ENCODE assay signal across 9 cellular contexts in the genomic region with DNA sequence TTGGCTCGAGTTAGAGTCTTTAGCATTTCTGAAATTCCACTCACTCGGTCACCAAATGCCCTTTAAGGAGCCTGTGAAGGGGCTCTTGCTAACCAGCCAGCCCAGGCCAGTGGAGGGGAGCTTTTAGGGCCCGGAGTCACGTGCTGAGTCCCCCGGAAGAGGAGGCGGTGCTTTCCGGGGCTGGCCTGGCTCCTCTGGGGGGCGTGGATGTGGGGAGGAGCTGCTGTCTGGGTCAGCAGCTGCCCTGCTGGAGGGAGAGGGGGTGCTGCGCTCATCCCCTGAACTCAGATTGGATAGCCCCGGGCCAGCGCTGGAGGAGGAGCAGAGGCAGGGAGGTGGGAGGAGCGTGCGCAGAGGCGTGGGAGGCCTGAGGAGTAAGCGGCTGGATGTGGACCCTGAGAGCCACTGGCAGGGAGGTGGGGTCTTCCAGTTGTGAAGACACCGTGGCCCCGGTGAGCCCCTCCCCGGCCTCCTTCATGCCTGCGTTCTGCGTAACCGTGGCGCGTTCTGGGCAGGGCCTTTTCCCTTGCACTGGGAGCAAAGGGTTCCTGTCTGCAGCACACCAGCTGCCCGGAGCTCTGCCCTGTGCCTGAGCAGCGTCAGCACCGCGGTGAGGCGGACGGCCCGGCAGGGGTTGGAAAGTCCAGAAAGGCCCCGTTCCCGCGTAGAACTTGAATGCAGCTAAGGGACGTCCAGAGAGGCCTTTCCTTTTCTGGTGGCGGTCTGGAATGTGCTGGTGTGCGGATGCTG. TPM values are rescaled to one million over a fixed set of nuclear protein-coding genes. Genes with fewer than 3 reads are reported as not detected.
DNase-seq lines count a peak whose midpoint lies in the region; ATAC-seq, FAIRE-seq and TF ChIP-seq lines count a peak whose summit lies in the region.
"Had no signal": no experiment of that assay in that cellular context is flagged by ENCODE, and none has a peak within 500 bp of the region (broad histone marks: within the 10 kb centered on the region; RNA-seq: fewer than 3 reads in every experiment).

No MANE protein-coding gene starts in this region.

- H3K9me3 ChIP-seq in CD8-positive, alpha-beta T cell (ENCODE audit: low read length), result no peaks in the 10 kb centered on the region
- no peaks in the 10 kb centered on the region for H3K9me3 ChIP-seq in WERI-Rb-1 (ENCODE audit: severe bottlenecking)
- H3K9me3 ChIP-seq in iPS-15b (ENCODE audit: control insufficient read depth, insufficient read depth, low read length), result no peaks in the 10 kb centered on the region

- peak overlapping the region; percentile 87 for H3K9ac ChIP-seq in iPS-15b (ENCODE audit: low read depth, low read length)

- H3K9me3 Mint-ChIP-seq in CD8-positive, alpha-beta T cell, result no peaks in the 10 kb centered on the region

- intact Hi-C loops in CD8-positive, alpha-beta T cell (cut with DNase I, micrococcal nuclease), result loop anchor here in 1 of 2 experiments (1.0 to 5.0 kb wide), 2 partner anchors 20 to 38 kb away; a partner anchor contains a TSS

- peaks cover 43% of the 10 kb centered on the region for H3K4me1 ChIP-seq in CD8-positive, alpha-beta T cell (ENCODE audit: insufficient read depth, low read length)
- peaks cover 4% of the 10 kb centered on the region for H3K4me1 ChIP-seq in iPS-15b (ENCODE audit: control insufficient read depth, insufficient read depth, low read length)

- H3K27ac Mint-ChIP-seq in CD8-positive, alpha-beta T cell, result peak overlapping the region; percentile 85

- FAIRE-seq in bronchial epithelial cell (lab: Jason Lieb, UNC), result no peak

- no peaks in the 10 kb centered on the region for H3K27me3 Mint-ChIP-seq in CD8-positive, alpha-beta T cell (ENCODE audit: low read depth)

- CTCF ChIA-PET in CD8-positive, alpha-beta T cell (lab: Charles Lee), result interaction anchor here (1.1 to 1.4 kb wide), 2 partner anchors 24 to 44 kb away, joined by 3 read pairs; no protein-coding TSS in a partner anchor

- peak in 6 of 7 experiments; percentile 39 to 70 (median 64) for DNase-seq in CD8-positive, alpha-beta T cell
- DNase-seq in WERI-Rb-1 (peak; percentile 94), bronchial epithelial cell (ENCODE audit: low read depth) (peak; percentile 72), retina (peak; percentile 90), NCI-H2081 (lab: John Stamatoyannopoulos, UW) (no peak)

- no peak for TF ChIP-seq CTCF in CD8-positive, alpha-beta T cell (IDR thresholded peaks at IDR 0.05)
- TF ChIP-seq CTCF in WERI-Rb-1 (IDR thresholded peaks at IDR 0.05; ENCODE audit: low read depth, low read length) (no peak), bronchial epithelial cell (IDR thresholded peaks at IDR 0.05; ENCODE audit: insufficient read depth, low read length, severe bottlenecking) (no peak)

- peaks cover 41% of the 10 kb centered on the region for H3K36me3 Mint-ChIP-seq in CD8-positive, alpha-beta T cell

- H3K4me1 Mint-ChIP-seq in CD8-positive, alpha-beta T cell (ENCODE audit: low read depth), result peaks cover 59% of the 10 kb centered on the region

- no peak overlapping the region for H3K27ac ChIP-seq in CD8-positive, alpha-beta T cell (ENCODE audit: low read depth, low read length)
- H3K27ac ChIP-seq in WERI-Rb-1, result peak overlapping the region; percentile 19

- H3K36me3 ChIP-seq in CD8-positive, alpha-beta T cell (ENCODE audit: insufficient read depth, low read length), result peaks cover 9% of the 10 kb centered on the region
- H3K36me3 ChIP-seq in WERI-Rb-1 (peaks cover 48% of the 10 kb centered on the region), bronchial epithelial cell (ENCODE audit: control insufficient read depth, insufficient read depth, low read length) (peaks cover 21% of the 10 kb centered on the region), iPS-15b (ENCODE audit: control insufficient read depth, insufficient read depth, low read length) (peaks cover 20% of the 10 kb centered on the region)

- POLR2A ChIA-PET in CD8-positive, alpha-beta T cell (lab: Charles Lee), result interaction anchor here (1.0 to 1.4 kb wide), 2 partner anchors 37 to 61 kb away, joined by 3 to 5 read pairs; a partner anchor contains a TSS

- peak overlapping the region; percentile 79 for H3K4me3 Mint-ChIP-seq in CD8-positive, alpha-beta T cell

- peak overlapping the region; percentile 49 for H3K4me3 ChIP-seq in CD8-positive, alpha-beta T cell (ENCODE audit: low read depth, low read length)
- H3K4me3 ChIP-seq in WERI-Rb-1 (ENCODE audit: low read depth, low read length) (no peak overlapping the region), bronchial epithelial cell (ENCODE audit: low read depth, low read length) (peak overlapping the region; percentile 25), iPS-15b (ENCODE audit: low read depth, low read length) (peak overlapping the region; percentile 67)

- H3K27me3 ChIP-seq in CD8-positive, alpha-beta T cell (ENCODE audit: insufficient read depth, low read length), result no peaks in the 10 kb centered on the region
- H3K27me3 ChIP-seq in WERI-Rb-1 (ENCODE audit: insufficient read depth, low read depth, severe bottlenecking), result no peaks in the 10 kb centered on the region
- no peaks in the 10 kb centered on the region for H3K27me3 ChIP-seq in bronchial epithelial cell (ENCODE audit: control insufficient read depth, insufficient read depth, low read length)
- no peaks in the 10 kb centered on the region for H3K27me3 ChIP-seq in iPS-15b (ENCODE audit: control insufficient read depth, insufficient read depth, low read length)

- peak; percentile 74 for ATAC-seq in CD8-positive, alpha-beta T cell
- ATAC-seq in HG02678 (IDR thresholded peaks at IDR 0.05; ENCODE audit: unreplicated experiment) (peak; percentile 91), HG03439 (IDR thresholded peaks at IDR 0.05; ENCODE audit: unreplicated experiment) (no peak)
- ATAC-seq: HCT116 had no signal

RNA-seq across cellular contexts. Expression of a gene that starts 19.7 kb away (rescaled TPM):
- total RNA-seq in CD8-positive, alpha-beta T cell, result 10 to 100 TPM; 74.6 to 77.6 TPM
- 44.8 and 46.1 TPM in 2 replicates for total RNA-seq in bronchial epithelial cell

RNA-seq across cellular contexts. Expression of a gene that starts 37.6 kb away (rescaled TPM):
- total RNA-seq in CD8-positive, alpha-beta T cell, result 10 to 100 TPM; 27.3 to 27.5 TPM
- total RNA-seq in bronchial epithelial cell, result 6.9 and 8.2 TPM in 2 replicates

Comparison
In these comparisons a context has a peak if more than half of its experiments do, and no peak if none do; other contexts are left out.
1. DNase-seq: peak in CD8-positive, alpha-beta T cell (6 of 7), WERI-Rb-1 (single experiment), bronchial epithelial cell (single experiment) and retina (single experiment); none in NCI-H2081 (0 of 2).